8 cellular contexts compared by ENCODE assay signal in genomic region chr1:206467915-206468314, GRCh38. TPM values are rescaled to one million over a fixed set of nuclear protein-coding genes. Genes with fewer than 3 reads are reported as not detected.
A peak's percentile ranks its signal among the peaks of the same experiment; 100 is the strongest.
DNase-seq lines count a peak whose midpoint lies in the region; ATAC-seq and TF ChIP-seq lines count a peak whose summit lies in the region.

No MANE protein-coding gene starts in this region.

- H3K9me3 ChIP-seq in left ventricle myocardium inferior (replicated peaks): no peaks in the 10 kb centered on the region
- no peaks in the 10 kb centered on the region for H3K9me3 ChIP-seq in upper lobe of left lung

- H3K4me3 ChIP-seq in left ventricle myocardium inferior (no peak overlapping the region), upper lobe of left lung (no peak overlapping the region)

- H3K4me1 Mint-ChIP-seq in activated naive CD4-positive, alpha-beta T cell treated with anti-CD3 and anti-CD28 coated beads, Interleukin-2, amount 10 ng/mL, durations not matched to agents 7 days and 5 days: peaks cover 87% of the 10 kb centered on the region

- CTCF ChIA-PET in activated naive CD4-positive, alpha-beta T cell treated with anti-CD3 and anti-CD28 coated beads, Interleukin-2, amount 10 ng/mL, durations not matched to agents 7 days and 5 days (lab: Charles Lee): interaction anchor here (2.3 to 5.0 kb wide), 2 partner anchors 10 to 23 kb away, joined by 6 to 25 read pairs; no protein-coding TSS in a partner anchor

- peak overlapping the region; percentile 85 for H3K27ac Mint-ChIP-seq in activated naive CD4-positive, alpha-beta T cell treated with anti-CD3 and anti-CD28 coated beads, Interleukin-2, amount 10 ng/mL, durations not matched to agents 7 days and 5 days

- peak overlapping the region; percentile 33 for H3K4me3 Mint-ChIP-seq in activated naive CD4-positive, alpha-beta T cell treated with anti-CD3 and anti-CD28 coated beads, Interleukin-2, amount 10 ng/mL, durations not matched to agents 7 days and 5 days

- no peak for TF ChIP-seq CTCF in left ventricle myocardium inferior (IDR thresholded peaks at IDR 0.05; ENCODE audit: borderline replicate concordance)
- TF ChIP-seq CTCF in upper lobe of left lung (IDR thresholded peaks at IDR 0.05): peak in 3 of 6 experiments; percentile 18 to 22 (median 18)

- intact Hi-C loops in left ventricle myocardium inferior (cut with micrococcal nuclease): no loop called here

- H3K27me3 ChIP-seq in left ventricle myocardium inferior (ENCODE audit: low read depth) (peaks cover 30% of the 10 kb centered on the region), upper lobe of left lung (no peaks in the 10 kb centered on the region)

- peaks cover 23% of the 10 kb centered on the region for H3K36me3 Mint-ChIP-seq in activated naive CD4-positive, alpha-beta T cell treated with anti-CD3 and anti-CD28 coated beads, Interleukin-2, amount 10 ng/mL, durations not matched to agents 7 days and 5 days

- ATAC-seq in upper lobe of left lung (ENCODE audit: low FRiP score in 2 of 2) (peak; percentile 60 to 79), GM18505 (IDR thresholded peaks at IDR 0.05; ENCODE audit: unreplicated experiment) (no peak), GM21526 (IDR thresholded peaks at IDR 0.05; ENCODE audit: low FRiP score, unreplicated experiment) (no peak)

- peaks cover 42% of the 10 kb centered on the region for H3K4me1 ChIP-seq in left ventricle myocardium inferior
- peaks cover 34 to 56% (median 51%) of the 10 kb centered on the region in 4 donors for H3K4me1 ChIP-seq in upper lobe of left lung

- no peaks in the 10 kb centered on the region for H3K9me3 Mint-ChIP-seq in activated naive CD4-positive, alpha-beta T cell treated with anti-CD3 and anti-CD28 coated beads, Interleukin-2, amount 10 ng/mL, durations not matched to agents 7 days and 5 days

- H3K27ac ChIP-seq in left ventricle myocardium inferior (replicated peaks) (no peak overlapping the region), upper lobe of left lung (peak overlapping the region in 3 of 4 donors; percentile 18 to 52 (median 49))

- no peaks in the 10 kb centered on the region for H3K27me3 Mint-ChIP-seq in activated naive CD4-positive, alpha-beta T cell treated with anti-CD3 and anti-CD28 coated beads, Interleukin-2, amount 10 ng/mL, durations not matched to agents 7 days and 5 days

- peak in 1 of 4 donors; percentile 33 for TF ChIP-seq EP300 in upper lobe of left lung (IDR thresholded peaks at IDR 0.05)

- no peaks in the 10 kb centered on the region for H3K36me3 ChIP-seq in left ventricle myocardium inferior
- peaks cover 0 to 7% (median 1%) of the 10 kb centered on the region in 4 donors for H3K36me3 ChIP-seq in upper lobe of left lung

- no peak for TF ChIP-seq POLR2A in upper lobe of left lung (IDR thresholded peaks at IDR 0.05)
- no peak for TF ChIP-seq POLR2A in GM18505 (IDR thresholded peaks at IDR 0.05; ENCODE audit: borderline replicate concordance, extremely low read depth, insufficient read depth, insufficient read length)

- 16 to 17% methylated on average over 9 of the region's 9 CpGs for WGBS in upper lobe of left lung, 2 donors

- peak; percentile 36 for DNase-seq in activated naive CD4-positive, alpha-beta T cell treated with anti-CD3 and anti-CD28 coated beads, Interleukin-2, amount 10 ng/mL, durations not matched to agents 7 days and 5 days
- DNase-seq in activated naive CD4-positive, alpha-beta T cell treated with Interleukin-2 at 50 U/mL for 16 hours: no peak
- DNase-seq in SKM-1 treated with dmso at 0.1 percent for 144 hours (lab: John Stamatoyannopoulos, UW; ENCODE audit: unreplicated experiment): peak; percentile 99
- DNase-seq in left ventricle myocardium inferior: peak; percentile 36
- DNase-seq in upper lobe of left lung: peak; percentile 82 to 92
- no peak for DNase-seq in effector CD8-positive, alpha-beta T cell (lab: John Stamatoyannopoulos, UW)

RNA-seq across cellular contexts. Expression of gene IKBKE, which starts 2.4 kb away (rescaled TPM):
- 0.80 TPM for total RNA-seq in left ventricle myocardium inferior
- total RNA-seq in upper lobe of left lung: 10 to 100 TPM in 2 of 6 donors, 1 to 10 TPM in 4; 7.4 to 25.1 (median 9.2) TPM

RNA-seq across cellular contexts. Expression of gene RASSF5, which starts 39.4 kb away (rescaled TPM):
- total RNA-seq in left ventricle myocardium inferior (7.8 TPM), upper lobe of left lung (10 to 100 TPM; 47.2 to 61.1 (median 54.9) TPM)

Comparison
In these comparisons a context has a peak if more than half of its experiments do, and no peak if none do; other contexts are left out.
1. DNase-seq: peak in activated naive CD4-positive, alpha-beta T cell treated with anti-CD3 and anti-CD28 coated beads, Interleukin-2, amount 10 ng/mL, durations not matched to agents 7 days and 5 days (single experiment), SKM-1 treated with dmso at 0.1 percent for 144 hours (single experiment), left ventricle myocardium inferior (single experiment) and upper lobe of left lung (2 of 2); none in activated naive CD4-positive, alpha-beta T cell treated with Interleukin-2 at 50 U/mL for 16 hours (single experiment) and effector CD8-positive, alpha-beta T cell (single experiment).
2. ATAC-seq: peak in upper lobe of left lung (2 of 2); none in GM18505 (single experiment) and GM21526 (single experiment).